Comparison of ENCODE assay signal across 9 cellular contexts in genomic region chr20:44572551-44573500, GRCh38. TPM values are rescaled to one million over a fixed set of nuclear protein-coding genes. Genes with fewer than 3 reads are reported as not detected.
A peak's percentile ranks its signal among the peaks of the same experiment; 100 is the strongest.
DNase-seq lines count a peak whose midpoint lies in the region; ATAC-seq, FAIRE-seq and TF ChIP-seq lines count a peak whose summit lies in the region.
"Had no signal": no experiment of that assay in that cellular context is flagged by ENCODE, and none has a peak within 500 bp of the region (broad histone marks: within the 10 kb centered on the region; RNA-seq: fewer than 3 reads in every experiment).

No MANE protein-coding gene starts in this region.

- no peak overlapping the region for H3K4me3 ChIP-seq in HepG2 (replicated peaks in 1 of 3; ENCODE audit: insufficient read depth in 1 of 3, low read depth in 2 of 3, low read length in 3 of 3)
- H3K4me3 ChIP-seq in tibial artery, result peak overlapping the region in 1 of 2 donors; percentile 15

- TF ChIP-seq POLR2A in HepG2 (IDR thresholded peaks at IDR 0.05; ENCODE audit: insufficient read depth in 1 of 2, low read depth in 2 of 2, low read length in 2 of 2), result no peak

- FAIRE-seq in HTR-8/SVneo (lab: Jason Lieb, UNC) (peak; percentile 96), HepG2 (lab: Jason Lieb, UNC) (no peak)
- FAIRE-seq: islet of Langerhans had no signal

- no peaks in the 10 kb centered on the region for H4K20me1 ChIP-seq in HepG2 (ENCODE audit: insufficient read depth, low read length)

- no peak overlapping the region for H2AFZ ChIP-seq in HepG2 (ENCODE audit: low read length)

- H3K27ac Mint-ChIP-seq in activated naive CD4-positive, alpha-beta T cell treated with anti-CD3 and anti-CD28 coated beads, Interleukin-2, amount 10 ng/mL, durations not matched to agents 7 days and 5 days, result no peak overlapping the region

- no TSS peak for BruUV-seq in HepG2 (replicated peaks; lab: Mats Ljungman, UMichigan)

- H3K9ac ChIP-seq in HepG2 (ENCODE audit: insufficient read depth, low read depth, low read length), result no peak overlapping the region

- no peaks in the 10 kb centered on the region for H3K36me3 Mint-ChIP-seq in activated naive CD4-positive, alpha-beta T cell treated with anti-CD3 and anti-CD28 coated beads, Interleukin-2, amount 10 ng/mL, durations not matched to agents 7 days and 5 days

- no peak for TF ChIP-seq EP300 in HepG2 (IDR thresholded peaks at IDR 0.05; ENCODE audit: low read depth in 2 of 2, low read length in 2 of 2)
- TF ChIP-seq EP300 in HepG2 (CRISPR knock-in tag; IDR thresholded peaks at IDR 0.05; ENCODE audit: borderline replicate concordance), result no peak

- DNase-seq in HTR-8/SVneo (ENCODE audit: insufficient read length, low spot score), result peak; percentile 96
- DNase-seq in caudate nucleus (lab: John Stamatoyannopoulos, UW), result peak in 57 of 61 donors; percentile 5 to 88 (median 46)
- no peak for DNase-seq in HepG2 (ENCODE audit: low spot score)
- DNase-seq in tibial artery, result peak; percentile 43 to 80
- no peak for DNase-seq in NCI-H774 (lab: John Stamatoyannopoulos, UW)
- DNase-seq in activated naive CD4-positive, alpha-beta T cell treated with anti-CD3 and anti-CD28 coated beads, Interleukin-2, amount 10 ng/mL, durations not matched to agents 7 days and 5 days, result no peak
- no peak for DNase-seq in activated CD4-positive, CD25-positive, alpha-beta regulatory T cell treated with anti-CD3 and anti-CD28 coated beads, Interleukin-2, amount 50 U/mL, for 72 hours

- no peaks in the 10 kb centered on the region for H3K9me3 Mint-ChIP-seq in activated naive CD4-positive, alpha-beta T cell treated with anti-CD3 and anti-CD28 coated beads, Interleukin-2, amount 10 ng/mL, durations not matched to agents 7 days and 5 days

- 76% methylated on average over 6 of the region's 6 CpGs for WGBS in HepG2 (ENCODE audit: low lambda C conversion rate)

- peak; percentile 20; the same call in 1 of the 3 replicates for ATAC-seq in HepG2
- no peak for ATAC-seq in GM21717 (IDR thresholded peaks at IDR 0.05; ENCODE audit: unreplicated experiment)

- H3K27me3 ChIP-seq in HepG2 (ENCODE audit: control insufficient read depth in 1 of 2, insufficient read depth in 2 of 2, low read length in 2 of 2), result no peaks in the 10 kb centered on the region
- H3K27me3 ChIP-seq in tibial artery, result no peaks in the 10 kb centered on the region

- H3K4me3 Mint-ChIP-seq in activated naive CD4-positive, alpha-beta T cell treated with anti-CD3 and anti-CD28 coated beads, Interleukin-2, amount 10 ng/mL, durations not matched to agents 7 days and 5 days, result no peak overlapping the region

- H3K4me1 ChIP-seq in HepG2 (ENCODE audit: insufficient read depth, low read length), result peaks cover 10% of the 10 kb centered on the region; the same call in 1 of the 2 replicates
- H3K4me1 ChIP-seq in tibial artery, result peaks cover 0 to 39% (median 21%) of the 10 kb centered on the region in 4 donors

- in situ Hi-C loops in HepG2 (cut with HindIII; ENCODE audit: extremely low pct_ligation_motif_present, low pct_unique_long_range_greater_than_20kb), result no loop called here

- TF ChIP-seq RAD21 in HepG2 (CRISPR knock-in tag; IDR thresholded peaks at IDR 0.05), result no peak

- H3K79me2 ChIP-seq in HepG2 (ENCODE audit: insufficient read depth, low read length), result no peaks in the 10 kb centered on the region

- POLR2A ChIA-PET in HepG2 (lab: Yijun Ruan, JAX), result interaction anchor here (0.9 kb wide), 1 partner anchor 24 kb away, joined by 3 read pairs; no protein-coding TSS in a partner anchor

- no peak overlapping the region for H3K4me2 ChIP-seq in HepG2 (ENCODE audit: low read depth, low read length)

- TF ChIP-seq CTCF in HepG2 (CRISPR knock-in tag; IDR thresholded peaks at IDR 0.05) (no peak), tibial artery (IDR thresholded peaks at IDR 0.05) (no peak)

- H3K4me1 Mint-ChIP-seq in activated naive CD4-positive, alpha-beta T cell treated with anti-CD3 and anti-CD28 coated beads, Interleukin-2, amount 10 ng/mL, durations not matched to agents 7 days and 5 days, result peaks cover 20% of the 10 kb centered on the region

- H3K27ac ChIP-seq in caudate nucleus (ENCODE audit: low read depth, low read length) (peak overlapping the region; percentile 79), HepG2 (ENCODE audit: extremely low read length, insufficient read depth, low read length) (no peak overlapping the region), tibial artery (peak overlapping the region; percentile 73 to 81)

- H3K9me3 ChIP-seq in HepG2 (ENCODE audit: low read length) (no peaks in the 10 kb centered on the region), tibial artery (no peaks in the 10 kb centered on the region)

- intact Hi-C loops in HepG2 (cut with micrococcal nuclease; ENCODE audit: unreplicated experiment) (loop anchor here (10.0 kb wide), 1 partner anchor 562 kb away; no protein-coding TSS in a partner anchor), tibial artery (cut with DNase I; ENCODE audit: low total_unique reads) (no loop called here)

- H3K27me3 Mint-ChIP-seq in activated naive CD4-positive, alpha-beta T cell treated with anti-CD3 and anti-CD28 coated beads, Interleukin-2, amount 10 ng/mL, durations not matched to agents 7 days and 5 days, result no peaks in the 10 kb centered on the region

- no peaks in the 10 kb centered on the region for H3K36me3 ChIP-seq in HepG2 (replicated peaks in 1 of 2; ENCODE audit: control insufficient read depth in 1 of 2, insufficient read depth in 2 of 2, low read length in 2 of 2)
- no peaks in the 10 kb centered on the region for H3K36me3 ChIP-seq in tibial artery

- CTCF ChIA-PET in HepG2 (lab: Yijun Ruan, JAX; ENCODE audit: low intra/inter-chr PET ratio, low total read pairs), result no interaction called here
- CTCF ChIA-PET in activated naive CD4-positive, alpha-beta T cell treated with anti-CD3 and anti-CD28 coated beads, Interleukin-2, amount 10 ng/mL, durations not matched to agents 7 days and 5 days (lab: Charles Lee), result interaction anchor here (0.6 kb wide), 1 partner anchor 188 kb away, joined by 3 read pairs; no protein-coding TSS in a partner anchor

TF ChIP-seq in HepG2, 621 proteins besides CTCF, POLR2A, EP300 and RAD21:
- TF ChIP-seq TFAP4 (IDR thresholded peaks at IDR 0.05; ENCODE audit: borderline replicate concordance, low read depth) (no peak), CEBPB (IDR thresholded peaks at IDR 0.05; ENCODE audit: borderline replicate concordance, low read depth, low read length) (peak; percentile 92)
TF ChIP-seq in HepG2: peak in this region for 1.

RNA-seq across cellular contexts. Expression of gene PKIG, which starts 9.6 kb away (rescaled TPM):
- total RNA-seq in HepG2 (2016; rRNA removed; fragmentation: Illumina TruSeq; extraction: Trizol), result 44.5 and 47.6 TPM in 2 replicates
- 153 and 165 TPM in 2 replicates for total RNA-seq in HepG2 (2016; cell fraction: cytosol; rRNA removed; fragmentation: Illumina TruSeq; extraction: Trizol; ENCODE audit: low read depth)
- 46.5 and 47.5 TPM in 2 replicates for total RNA-seq in HepG2 (2016; cell fraction: insoluble cytoplasmic fraction; rRNA removed; fragmentation: Illumina TruSeq; extraction: Trizol)
- 152 and 172 TPM in 2 replicates for total RNA-seq in HepG2 (2016; cell fraction: membrane; rRNA removed; fragmentation: Illumina TruSeq; extraction: Trizol)
- 15.9 and 17.5 TPM in 2 replicates for total RNA-seq in HepG2 (2016; cell fraction: nucleus; rRNA removed; fragmentation: Illumina TruSeq; extraction: Trizol)
- 30.8 and 31.0 TPM in 2 replicates for polyA plus RNA-seq in HepG2 (2011; rRNA removed)
- 38.5 and 44.2 TPM in 2 replicates for polyA plus RNA-seq in HepG2 (2011; cell fraction: cytosol; rRNA removed)
- polyA plus RNA-seq in HepG2 (2011; cell fraction: nucleus; rRNA removed), result 16.9 and 18.1 TPM in 2 replicates
- polyA plus RNA-seq in HepG2 (2012), result 31.8 and 34.8 TPM in 2 replicates
- polyA plus RNA-seq in HepG2 (2016; cell fraction: cytosol; fragmentation: Illumina TruSeq; extraction: Trizol; ENCODE audit: low read depth), result 204 and 234 TPM in 2 replicates
- polyA plus RNA-seq in HepG2 (2016; cell fraction: insoluble cytoplasmic fraction; fragmentation: Illumina TruSeq; extraction: Trizol; ENCODE audit: low read depth), result 54.1 and 61.3 TPM in 2 replicates
- polyA plus RNA-seq in HepG2 (2016; cell fraction: membrane; fragmentation: Illumina TruSeq; extraction: Trizol; ENCODE audit: low read depth), result 173 and 198 TPM in 2 replicates
- polyA plus RNA-seq in HepG2 (2016; cell fraction: nucleus; fragmentation: Illumina TruSeq; extraction: Trizol; ENCODE audit: insufficient read depth, low read depth), result 31.1 and 35.7 TPM in 2 replicates
- 5.9 and 22.6 TPM in 2 replicates for polyA minus RNA-seq in HepG2 (2011; rRNA and poly(A)+ RNA removed; ENCODE audit: low replicate concordance)
- polyA minus RNA-seq in HepG2 (2011; cell fraction: cytosol; rRNA and poly(A)+ RNA removed), result 13.4 and 14.9 TPM in 2 replicates
- 9.3 and 9.9 TPM in 2 replicates for polyA minus RNA-seq in HepG2 (2011; cell fraction: nucleus; rRNA and poly(A)+ RNA removed)

RNA-seq across cellular contexts. Expression of gene SERINC3, which starts 51.0 kb away (rescaled TPM):
- 53.5 and 82.0 TPM in 2 replicates for total RNA-seq in HepG2 (2016; rRNA removed; fragmentation: Illumina TruSeq; extraction: Trizol)
- 18.2 and 23.6 TPM in 2 replicates for total RNA-seq in HepG2 (2016; cell fraction: cytosol; rRNA removed; fragmentation: Illumina TruSeq; extraction: Trizol; ENCODE audit: low read depth)
- 60.4 and 86.2 TPM in 2 replicates for total RNA-seq in HepG2 (2016; cell fraction: insoluble cytoplasmic fraction; rRNA removed; fragmentation: Illumina TruSeq; extraction: Trizol)
- 40.1 and 41.9 TPM in 2 replicates for total RNA-seq in HepG2 (2016; cell fraction: membrane; rRNA removed; fragmentation: Illumina TruSeq; extraction: Trizol)
- 61.2 and 69.4 TPM in 2 replicates for total RNA-seq in HepG2 (2016; cell fraction: nucleus; rRNA removed; fragmentation: Illumina TruSeq; extraction: Trizol)
- polyA plus RNA-seq in HepG2 (2011; rRNA removed), result 208 and 226 TPM in 2 replicates
- polyA plus RNA-seq in HepG2 (2011; cell fraction: cytosol; rRNA removed), result 233 and 277 TPM in 2 replicates
- 99.3 and 112 TPM in 2 replicates for polyA plus RNA-seq in HepG2 (2011; cell fraction: nucleus; rRNA removed)
- polyA plus RNA-seq in HepG2 (2012), result 113 and 127 TPM in 2 replicates
- 14.1 and 17.6 TPM in 2 replicates for polyA plus RNA-seq in HepG2 (2016; cell fraction: cytosol; fragmentation: Illumina TruSeq; extraction: Trizol; ENCODE audit: low read depth)
- polyA plus RNA-seq in HepG2 (2016; cell fraction: insoluble cytoplasmic fraction; fragmentation: Illumina TruSeq; extraction: Trizol; ENCODE audit: low read depth), result 45.2 and 48.0 TPM in 2 replicates
- 24.9 and 28.0 TPM in 2 replicates for polyA plus RNA-seq in HepG2 (2016; cell fraction: membrane; fragmentation: Illumina TruSeq; extraction: Trizol; ENCODE audit: low read depth)
- 80.9 and 84.6 TPM in 2 replicates for polyA plus RNA-seq in HepG2 (2016; cell fraction: nucleus; fragmentation: Illumina TruSeq; extraction: Trizol; ENCODE audit: insufficient read depth, low read depth)
- polyA minus RNA-seq in HepG2 (2011; rRNA and poly(A)+ RNA removed; ENCODE audit: low replicate concordance), result 441 and 695 TPM in 2 replicates
- polyA minus RNA-seq in HepG2 (2011; cell fraction: cytosol; rRNA and poly(A)+ RNA removed), result 196 and 254 TPM in 2 replicates
- polyA minus RNA-seq in HepG2 (2011; cell fraction: nucleus; rRNA and poly(A)+ RNA removed), result 98.0 and 139 TPM in 2 replicates

Comparison
In these comparisons a context has a peak if more than half of its experiments do, and no peak if none do; other contexts are left out.
1. DNase-seq: peak in HTR-8/SVneo (single experiment), caudate nucleus (57 of 61) and tibial artery (2 of 2); none in HepG2 (single experiment), NCI-H774 (single experiment), activated naive CD4-positive, alpha-beta T cell treated with anti-CD3 and anti-CD28 coated beads, Interleukin-2, amount 10 ng/mL, durations not matched to agents 7 days and 5 days (single experiment) and activated CD4-positive, CD25-positive, alpha-beta regulatory T cell treated with anti-CD3 and anti-CD28 coated beads, Interleukin-2, amount 50 U/mL, for 72 hours (single experiment).